In the genomic region with DNA sequence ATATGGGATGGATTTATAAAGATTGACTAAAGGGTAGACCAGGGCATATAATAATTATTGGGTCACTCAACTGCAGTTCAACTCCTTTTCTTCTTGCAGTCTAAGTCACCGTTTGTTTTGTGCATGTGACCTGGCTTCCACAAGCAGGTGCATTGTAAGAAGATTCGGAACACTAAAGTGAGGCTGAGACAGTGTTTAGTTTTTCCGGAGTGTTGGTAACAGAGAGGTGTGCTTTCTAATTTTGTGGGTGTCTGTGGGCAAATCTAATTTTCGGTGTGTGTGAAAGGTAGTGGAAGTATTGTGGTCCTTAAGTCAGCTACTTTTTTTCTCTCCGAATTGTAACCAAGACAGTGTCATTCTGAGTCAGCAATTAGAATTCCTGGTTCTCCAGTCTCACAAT, we compare ENCODE assay signal across 17 cellular contexts.
DNase-seq lines count a peak whose midpoint lies in the region; ATAC-seq and TF ChIP-seq lines count a peak whose summit lies in the region.
"Had no signal": no experiment of that assay in that cellular context is flagged by ENCODE, and none has a peak within 500 bp of the region (broad histone marks: within the 10 kb centered on the region; RNA-seq: fewer than 3 reads in every experiment).

No MANE protein-coding gene starts in this region.

- H3K4me1 Mint-ChIP-seq in CD8-positive, alpha-beta memory T cell: no peaks in the 10 kb centered on the region
- H3K4me1 Mint-ChIP-seq: CD14-positive monocyte; CD4-positive, alpha-beta memory T cell; CD4-positive, CD25-positive, alpha-beta regulatory T cell had no signal

- H3K36me3 Mint-ChIP-seq in CD8-positive, alpha-beta memory T cell: no peaks in the 10 kb centered on the region
- H3K36me3 Mint-ChIP-seq: CD14-positive monocyte; CD4-positive, alpha-beta memory T cell; CD4-positive, CD25-positive, alpha-beta regulatory T cell had no signal

- no peak overlapping the region for H3K27ac Mint-ChIP-seq in CD8-positive, alpha-beta memory T cell
- H3K27ac Mint-ChIP-seq: CD14-positive monocyte; CD4-positive, alpha-beta memory T cell; CD4-positive, CD25-positive, alpha-beta regulatory T cell had no signal

- DNase-seq in Karpas-422 (no peak), PC-9 (no peak), MM.1S (no peak)
- DNase-seq in stimulated activated naive CD8-positive, alpha-beta T cell treated with anti-CD3 and anti-CD28 coated beads, Interleukin-15, Interleukin-2, amounts not matched to agents 100 U/mL and 50 U/mL, for 24 hours: no peak
- no peak for DNase-seq in CD8-positive, alpha-beta memory T cell
- DNase-seq: 8988T; ACHN; BE2C; C1 segment of cervical spinal cord; Caco-2; Calu3; CD4-positive, alpha-beta memory T cell; CD4-positive, CD25-positive, alpha-beta regulatory T cell; DMS79 treated with DMSO at 0.1 percent for 48 hours; GF-D8 had no signal

- TF ChIP-seq CTCF in PC-9 (conservative IDR thresholded peaks at IDR 0.05): no peak
- no peak for TF ChIP-seq CTCF in MM.1S (IDR thresholded peaks at IDR 0.05; ENCODE audit: low read length)

- H3K4me2 ChIP-seq in Karpas-422 (ENCODE audit: low read depth, low read length, poor library complexity, severe bottlenecking) (no peak overlapping the region), PC-9 (no peak overlapping the region), MM.1S (ENCODE audit: low read depth, low read length) (no peak overlapping the region)
- H3K4me2 ChIP-seq: BLaER1 had no signal

- POLR2A ChIA-PET in PC-9 (lab: Charles Lee; ENCODE audit: unreplicated experiment): no interaction called here
- POLR2A ChIA-PET in CD8-positive, alpha-beta memory T cell (lab: Charles Lee): no interaction called here

- H3K4me1 ChIP-seq in Karpas-422 (ENCODE audit: low read length) (no peaks in the 10 kb centered on the region), PC-9 (replicated peaks; ENCODE audit: insufficient read depth) (no peaks in the 10 kb centered on the region), MM.1S (ENCODE audit: low read length) (no peaks in the 10 kb centered on the region)
- H3K4me1 ChIP-seq in CD8-positive, alpha-beta memory T cell (ENCODE audit: insufficient read depth, low read length): no peaks in the 10 kb centered on the region
- H3K4me1 ChIP-seq: BE2C, BLaER1, Caco-2 had no signal

- 0 out of 2 replicates have a peak overlapping the region, but pooled peaks have one; percentile 7 for H2AFZ ChIP-seq in Karpas-422 (ENCODE audit: low read length)
- peak overlapping the region; percentile 63; the same call in 1 of the 2 replicates for H2AFZ ChIP-seq in PC-9
- H2AFZ ChIP-seq in MM.1S (ENCODE audit: low read length): no peak overlapping the region

- H3K9me3 ChIP-seq in Karpas-422 (ENCODE audit: low read length) (peaks cover 36% of the 10 kb centered on the region), PC-9 (ENCODE audit: insufficient read depth, low read depth) (no peaks in the 10 kb centered on the region), MM.1S (replicated peaks; ENCODE audit: insufficient read depth, low read length) (no peaks in the 10 kb centered on the region)
- no peaks in the 10 kb centered on the region for H3K9me3 ChIP-seq in CD8-positive, alpha-beta memory T cell (ENCODE audit: low read length)
- H3K9me3 ChIP-seq: BE2C, BLaER1, Caco-2 had no signal

- H3K79me2 ChIP-seq in Karpas-422 (ENCODE audit: low read length): no peaks in the 10 kb centered on the region
- H3K79me2 ChIP-seq in PC-9 (ENCODE audit: low read depth): no peaks in the 10 kb centered on the region
- H3K79me2 ChIP-seq in MM.1S (ENCODE audit: low read length): no peaks in the 10 kb centered on the region

- BruUV-seq in PC-9 (replicated peaks; lab: Mats Ljungman, UMichigan): no TSS peak

- H3K36me3 ChIP-seq in Karpas-422 (ENCODE audit: insufficient read depth, low read length) (no peaks in the 10 kb centered on the region), PC-9 (ENCODE audit: low read depth) (no peaks in the 10 kb centered on the region), MM.1S (replicated peaks; ENCODE audit: insufficient read depth, low read length) (no peaks in the 10 kb centered on the region)
- H3K36me3 ChIP-seq in CD8-positive, alpha-beta memory T cell (ENCODE audit: insufficient read depth, low read length): no peaks in the 10 kb centered on the region
- H3K36me3 ChIP-seq: BE2C, BLaER1 had no signal

- no peaks in the 10 kb centered on the region for H4K20me1 ChIP-seq in Karpas-422 (ENCODE audit: insufficient read depth, low read depth, low read length)
- no peaks in the 10 kb centered on the region for H4K20me1 ChIP-seq in PC-9 (ENCODE audit: insufficient read depth)
- no peaks in the 10 kb centered on the region for H4K20me1 ChIP-seq in MM.1S (ENCODE audit: insufficient read depth, low read length)
- H4K20me1 ChIP-seq: BLaER1 had no signal

- peaks cover 0 to 19% (median 7%) of the 10 kb centered on the region in 5 donors for H3K9me3 Mint-ChIP-seq in CD8-positive, alpha-beta memory T cell

- intact Hi-C loops in PC-9 (cut with micrococcal nuclease; ENCODE audit: unreplicated experiment): no loop called here

- no peak overlapping the region for H3K4me3 ChIP-seq in Karpas-422 (ENCODE audit: low read length)
- H3K4me3 ChIP-seq in PC-9: no peak overlapping the region
- no peak overlapping the region for H3K4me3 ChIP-seq in MM.1S (ENCODE audit: low read length)
- H3K4me3 ChIP-seq in CD8-positive, alpha-beta memory T cell (ENCODE audit: low read length): no peak overlapping the region
- H3K4me3 ChIP-seq: BLaER1 had no signal

- CTCF ChIA-PET in PC-9 (lab: Charles Lee): no interaction called here
- CTCF ChIA-PET in CD8-positive, alpha-beta memory T cell (lab: Charles Lee): no interaction called here

- H3K27ac ChIP-seq in Karpas-422 (ENCODE audit: low read length) (no peak overlapping the region), PC-9 (no peak overlapping the region), MM.1S (ENCODE audit: low read length) (no peak overlapping the region)
- no peak overlapping the region for H3K27ac ChIP-seq in CD8-positive, alpha-beta memory T cell (ENCODE audit: low read depth, low read length)
- H3K27ac ChIP-seq: BLaER1 had no signal

- no peaks in the 10 kb centered on the region for H3F3A ChIP-seq in PC-9 (ENCODE audit: insufficient read depth, low read depth)
- no peaks in the 10 kb centered on the region for H3F3A ChIP-seq in MM.1S (ENCODE audit: insufficient read depth, low read length)

- H3K9me2 ChIP-seq in Karpas-422 (replicated peaks; ENCODE audit: insufficient read depth, low read length) (no peaks in the 10 kb centered on the region), PC-9 (ENCODE audit: insufficient read depth) (no peaks in the 10 kb centered on the region), MM.1S (replicated peaks; ENCODE audit: insufficient read depth, low read length) (no peaks in the 10 kb centered on the region)

- H3K9ac ChIP-seq in Karpas-422 (ENCODE audit: low read length) (no peak overlapping the region), MM.1S (ENCODE audit: low read length) (no peak overlapping the region)
- H3K9ac ChIP-seq: BLaER1 had no signal

- no peaks in the 10 kb centered on the region for H3K27me3 Mint-ChIP-seq in CD8-positive, alpha-beta memory T cell
- H3K27me3 Mint-ChIP-seq: CD4-positive, alpha-beta memory T cell; CD4-positive, CD25-positive, alpha-beta regulatory T cell had no signal

- H3K4me3 Mint-ChIP-seq in CD8-positive, alpha-beta memory T cell: no peak overlapping the region
- H3K4me3 Mint-ChIP-seq: CD14-positive monocyte; CD4-positive, alpha-beta memory T cell; CD4-positive, CD25-positive, alpha-beta regulatory T cell had no signal

- H3K27me3 ChIP-seq in Karpas-422 (ENCODE audit: low read length) (no peaks in the 10 kb centered on the region), PC-9 (ENCODE audit: insufficient read depth, low read depth) (no peaks in the 10 kb centered on the region), MM.1S (replicated peaks; ENCODE audit: insufficient read depth, low read length) (no peaks in the 10 kb centered on the region)
- no peaks in the 10 kb centered on the region for H3K27me3 ChIP-seq in CD8-positive, alpha-beta memory T cell (ENCODE audit: insufficient read depth, low read length, poor library complexity, severe bottlenecking)
- H3K27me3 ChIP-seq: BE2C, BLaER1 had no signal

- ATAC-seq in stimulated activated naive CD8-positive, alpha-beta T cell treated with anti-CD3 and anti-CD28 coated beads, Interleukin-15, Interleukin-2, amounts not matched to agents 100 U/mL and 50 U/mL, for 24 hours: no peak
